Comparison of ENCODE assay signal across 12 cellular contexts in genomic region chr10:31129261-31129660, GRCh38.
DNase-seq lines count a peak whose midpoint lies in the region; ATAC-seq and TF ChIP-seq lines count a peak whose summit lies in the region.
"Had no signal": no experiment of that assay in that cellular context is flagged by ENCODE, and none has a peak within 500 bp of the region (broad histone marks: within the 10 kb centered on the region; RNA-seq: fewer than 3 reads in every experiment).

No MANE protein-coding gene starts in this region.

- 0 to 10% methylated on average over 1 to 2 of the region's 2 CpGs for WGBS in aorta, 2 donors

- no peaks in the 10 kb centered on the region for H3K36me3 Mint-ChIP-seq in natural killer cell
- H3K36me3 Mint-ChIP-seq in natural killer cell treated with Interleukin-12 subunit alpha and Interleukin-12 subunit beta and Interleukin-15 and Interleukin-18, amount 100 ng/mL, for 72 hours, result no peaks in the 10 kb centered on the region
- H3K36me3 Mint-ChIP-seq: activated naive CD8-positive, alpha-beta T cell; CD8-positive, alpha-beta T cell had no signal

- no peak overlapping the region for H3K27ac Mint-ChIP-seq in natural killer cell
- H3K27ac Mint-ChIP-seq in natural killer cell treated with Interleukin-12 subunit alpha and Interleukin-12 subunit beta and Interleukin-15 and Interleukin-18, amount 100 ng/mL, for 72 hours, result no peak overlapping the region
- H3K27ac Mint-ChIP-seq: activated naive CD8-positive, alpha-beta T cell; CD8-positive, alpha-beta T cell had no signal

- H3K27ac ChIP-seq in aorta (ENCODE audit: low read depth in 1 of 2, low read length in 2 of 2), result peak overlapping the region in 1 of 2 donors; percentile 20

- peak overlapping the region; percentile 13 for H3K4me3 Mint-ChIP-seq in natural killer cell
- H3K4me3 Mint-ChIP-seq in natural killer cell treated with Interleukin-12 subunit alpha and Interleukin-12 subunit beta and Interleukin-15 and Interleukin-18, amount 100 ng/mL, for 72 hours, result no peak overlapping the region
- H3K4me3 Mint-ChIP-seq: activated naive CD8-positive, alpha-beta T cell; CD8-positive, alpha-beta T cell had no signal

- no peak overlapping the region for H3K4me3 ChIP-seq in aorta (ENCODE audit: low read length in 2 of 2)
- H3K4me3 ChIP-seq: tibial nerve had no signal

- peaks cover 0 to 2% of the 10 kb centered on the region in 2 donors for H3K4me1 Mint-ChIP-seq in natural killer cell
- H3K4me1 Mint-ChIP-seq in natural killer cell treated with Interleukin-12 subunit alpha and Interleukin-12 subunit beta and Interleukin-15 and Interleukin-18, amount 100 ng/mL, for 72 hours (ENCODE audit: low read depth in 2 of 2), result peaks cover 0 to 2% of the 10 kb centered on the region in 2 donors

- H3K27me3 ChIP-seq in aorta (ENCODE audit: control insufficient read depth in 1 of 2, insufficient read depth in 2 of 2, low read length in 1 of 2), result no peaks in the 10 kb centered on the region
- H3K27me3 ChIP-seq: tibial nerve had no signal

- DNase-seq in natural killer cell (no peak), brain pericyte (ENCODE audit: low read depth, low spot score) (peak; percentile 96), islet precursor cell (peak; percentile 76), aorta (peak in 1 of 2 donors; percentile 74), NCI-H2196 treated with DMSO at 0.1 percent for 48 hours (lab: John Stamatoyannopoulos, UW; ENCODE audit: unreplicated experiment) (no peak), NCI-H1436 (lab: John Stamatoyannopoulos, UW) (no peak)
- no peak for DNase-seq in natural killer cell treated with Interleukin-12 subunit alpha and Interleukin-12 subunit beta and Interleukin-15 and Interleukin-18, amount 100 ng/mL, for 72 hours (ENCODE audit: low spot score)
- DNase-seq in stimulated activated CD8-positive, alpha-beta memory T cell treated with anti-CD3 and anti-CD28 coated beads, Interleukin-4, amount 100 ng/mL, for 48 hours, result no peak
- DNase-seq: CD8-positive, alpha-beta T cell; NCI-H2081 treated with DMSO at 0.1 percent for 48 hours had no signal

- no peak for TF ChIP-seq CTCF in natural killer cell (IDR thresholded peaks at IDR 0.05)

- no peaks in the 10 kb centered on the region for H3K9me3 ChIP-seq in aorta (ENCODE audit: control insufficient read depth, low read length)
- H3K9me3 ChIP-seq: tibial nerve had no signal

- H3K36me3 ChIP-seq in aorta (ENCODE audit: control insufficient read depth in 1 of 2, insufficient read depth in 2 of 2, low read length in 1 of 2), result no peaks in the 10 kb centered on the region
- H3K36me3 ChIP-seq: tibial nerve had no signal

- H3K27me3 Mint-ChIP-seq in natural killer cell (ENCODE audit: low read depth in 2 of 2), result peaks cover 3 to 5% of the 10 kb centered on the region in 2 donors
- peaks cover 11 to 13% of the 10 kb centered on the region in 2 donors for H3K27me3 Mint-ChIP-seq in natural killer cell treated with Interleukin-12 subunit alpha and Interleukin-12 subunit beta and Interleukin-15 and Interleukin-18, amount 100 ng/mL, for 72 hours
- H3K27me3 Mint-ChIP-seq: activated naive CD8-positive, alpha-beta T cell had no signal

- H3K9me3 Mint-ChIP-seq in natural killer cell, result no peaks in the 10 kb centered on the region
- no peaks in the 10 kb centered on the region for H3K9me3 Mint-ChIP-seq in natural killer cell treated with Interleukin-12 subunit alpha and Interleukin-12 subunit beta and Interleukin-15 and Interleukin-18, amount 100 ng/mL, for 72 hours
- H3K9me3 Mint-ChIP-seq: CD8-positive, alpha-beta T cell had no signal

- peaks cover 0 to 7% of the 10 kb centered on the region in 2 donors for H3K4me1 ChIP-seq in aorta (ENCODE audit: control insufficient read depth in 1 of 2, insufficient read depth in 2 of 2, low read length in 2 of 2)

- no peak for ATAC-seq in natural killer cell
- no peak for ATAC-seq in natural killer cell treated with Interleukin-12 subunit alpha and Interleukin-12 subunit beta and Interleukin-15 and Interleukin-18, amount 100 ng/mL, for 72 hours
- peak; percentile 78 for ATAC-seq in aorta (ENCODE audit: low FRiP score)
- ATAC-seq: CD8-positive, alpha-beta T cell had no signal

- intact Hi-C loops in natural killer cell (cut with micrococcal nuclease) (no loop called here), aorta (cut with DNase I) (loop anchor here in 1 of 2 donors (10.0 kb wide), 1 partner anchor 136 kb away; no protein-coding TSS in a partner anchor)

Comparison
In these comparisons a context has a peak if more than half of its experiments do, and no peak if none do; other contexts are left out.
1. DNase-seq: peak in brain pericyte (single experiment) and islet precursor cell (single experiment); none in natural killer cell (single experiment), natural killer cell treated with Interleukin-12 subunit alpha and Interleukin-12 subunit beta and Interleukin-15 and Interleukin-18, amount 100 ng/mL, for 72 hours (single experiment), NCI-H2196 treated with DMSO at 0.1 percent for 48 hours (single experiment), stimulated activated CD8-positive, alpha-beta memory T cell treated with anti-CD3 and anti-CD28 coated beads, Interleukin-4, amount 100 ng/mL, for 48 hours (single experiment) and NCI-H1436 (single experiment).